25 cellular contexts compared by ENCODE assay signal in the genomic region with DNA sequence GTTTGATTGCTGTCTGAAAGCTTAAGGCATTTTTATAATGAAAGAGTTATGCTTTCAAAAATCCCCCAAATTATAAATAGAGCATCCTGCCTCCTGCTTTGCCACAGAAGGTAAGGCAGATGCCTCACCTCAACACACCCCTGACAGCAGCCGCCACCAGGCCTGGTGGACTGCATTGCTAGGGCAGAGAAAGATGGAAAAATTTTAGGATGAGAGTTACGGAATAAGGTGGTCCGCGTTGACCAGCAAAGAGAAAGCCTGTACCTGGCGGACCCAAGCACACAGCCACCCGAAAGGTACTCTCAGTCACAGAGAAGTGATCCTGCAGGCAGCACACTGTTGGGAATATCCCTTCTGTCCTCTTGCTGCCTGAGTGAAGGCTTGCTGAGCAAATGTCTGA.
DNase-seq lines count a peak whose midpoint lies in the region; ATAC-seq, FAIRE-seq and TF ChIP-seq lines count a peak whose summit lies in the region.
"Had no signal": no experiment of that assay in that cellular context is flagged by ENCODE, and none has a peak within 500 bp of the region (broad histone marks: within the 10 kb centered on the region; RNA-seq: fewer than 3 reads in every experiment).

No MANE protein-coding gene starts in this region.

- intact Hi-C loops in GM12878 (cut with micrococcal nuclease; ENCODE audit: unreplicated experiment) = no loop called here
- intact Hi-C loops in CD4-positive, alpha-beta memory T cell (cut with micrococcal nuclease) = no loop called here

- peaks cover 21% of the 10 kb centered on the region for H3K27me3 Mint-ChIP-seq in progenitor cell of endocrine pancreas
- H3K27me3 Mint-ChIP-seq in CD4-positive, alpha-beta memory T cell = peaks cover 1 to 4% of the 10 kb centered on the region in 2 donors
- H3K27me3 Mint-ChIP-seq: CD4-positive, alpha-beta T cell had no signal

- no peak overlapping the region for H3K9ac ChIP-seq in MM.1S (ENCODE audit: low read length)
- no peak overlapping the region for H3K9ac ChIP-seq in GM12878 (ENCODE audit: control insufficient read depth, insufficient read depth, low read length)
- H3K9ac ChIP-seq: BLaER1 treated with 17β-estradiol and CSF1 and Interleukin-3, amounts not matched to agents 10 nM and 100 nM had no signal

- H3K9me2 ChIP-seq in MM.1S (replicated peaks; ENCODE audit: insufficient read depth, low read length) = no peaks in the 10 kb centered on the region

- no peaks in the 10 kb centered on the region for H3K4me1 Mint-ChIP-seq in progenitor cell of endocrine pancreas (ENCODE audit: low read depth)
- H3K4me1 Mint-ChIP-seq in CD4-positive, alpha-beta memory T cell = no peaks in the 10 kb centered on the region
- H3K4me1 Mint-ChIP-seq: CD14-positive monocyte had no signal

- in situ Hi-C loops in GM12878 (cut with MboI) = no loop called here

- no peaks in the 10 kb centered on the region for H3F3A ChIP-seq in MM.1S (ENCODE audit: insufficient read depth, low read length)

- no peak for TF ChIP-seq RAD21 in GM12878 (IDR thresholded peaks at IDR 0.05; ENCODE audit: insufficient read depth, low read depth, low read length)

- H2AFZ ChIP-seq in MM.1S (ENCODE audit: low read length) (no peak overlapping the region), GM12878 (ENCODE audit: control insufficient read depth, low read depth, low read length) (no peak overlapping the region)
- H2AFZ ChIP-seq: GM23338 had no signal

- H3K4me3 Mint-ChIP-seq in progenitor cell of endocrine pancreas (ENCODE audit: low read depth) = no peak overlapping the region
- H3K4me3 Mint-ChIP-seq in CD4-positive, alpha-beta memory T cell = no peak overlapping the region
- H3K4me3 Mint-ChIP-seq: CD14-positive monocyte; CD4-positive, alpha-beta T cell; GM23338; HFFc6 had no signal

- no TSS peak for BruUV-seq in GM12878 (replicated peaks; lab: Mats Ljungman, UMichigan)

- H3K4me2 ChIP-seq in MM.1S (ENCODE audit: low read depth, low read length) (no peak overlapping the region), GM12878 (ENCODE audit: control insufficient read depth, insufficient read depth) (peak overlapping the region; percentile 17; the same call in 1 of the 2 replicates)
- H3K4me2 ChIP-seq: A549; BLaER1 treated with 17β-estradiol and CSF1 and Interleukin-3, amounts not matched to agents 10 nM and 100 nM; GM23338 had no signal

- 64% methylated on average over 6 of the region's 6 CpGs for WGBS in GM12878 (ENCODE audit: insufficient coverage, insufficient replicate concordance, low lambda C conversion rate, missing lambda C conversion rate)

- H3K27ac ChIP-seq in MM.1S (ENCODE audit: low read length) (no peak overlapping the region), GM12878 (ENCODE audit: control insufficient read depth, insufficient read depth) (no peak overlapping the region)
- no peak overlapping the region for H3K27ac ChIP-seq in CD4-positive, alpha-beta memory T cell (ENCODE audit: low read depth, low read length)
- H3K27ac ChIP-seq: A549; BLaER1 treated with 17β-estradiol and CSF1 and Interleukin-3, amounts not matched to agents 10 nM and 100 nM had no signal

- TF ChIP-seq EP300 in GM12878 (IDR thresholded peaks at IDR 0.05; ENCODE audit: borderline replicate concordance in 1 of 2, control insufficient read depth in 1 of 2, low read depth in 2 of 2, low read length in 2 of 2) = no peak

- no peak for FAIRE-seq in GM12878 (lab: Jason Lieb, UNC)
- FAIRE-seq: A549, G401.6, GM19239, H54 had no signal

- no peak overlapping the region for H3K4me3 ChIP-seq in MM.1S (ENCODE audit: low read length)
- no peak overlapping the region for H3K4me3 ChIP-seq in GM12878
- no peak overlapping the region for H3K4me3 ChIP-seq in CD4-positive, alpha-beta memory T cell (ENCODE audit: low read length in 2 of 2)
- H3K4me3 ChIP-seq: A549; BLaER1 treated with 17β-estradiol and CSF1 and Interleukin-3, amounts not matched to agents 10 nM and 100 nM; GM23338; HAP-1 had no signal

- CTCF ChIA-PET in GM12878 (lab: Yijun Ruan, JAX) = no interaction called here
- CTCF ChIA-PET in CD4-positive, alpha-beta memory T cell (lab: Charles Lee; ENCODE audit: partially characterized antibody) = no interaction called here

- DNase-seq in MM.1S (peak; percentile 34), GM12878 (ENCODE audit: low read depth, low spot score) (no peak), islet precursor cell (peak; percentile 38), progenitor cell of endocrine pancreas (ENCODE audit: low spot score, unreplicated experiment) (no peak), RKO (ENCODE audit: low spot score) (no peak)
- no peak for DNase-seq in CD4-positive, alpha-beta memory T cell
- DNase-seq: 8988T; ACHN; AML-193; BE2C; Calu3; CD4-positive, alpha-beta T cell; COR-L47; DMS53; DMS79 treated with DMSO at 0.1 percent for 48 hours; HFFc6 had no signal

- RAD21 ChIA-PET in GM12878 (lab: Charles Lee; ENCODE audit: unreplicated experiment) = no interaction called here

- no peak for ATAC-seq in GM12878
- ATAC-seq in GM21528 (IDR thresholded peaks at IDR 0.05; ENCODE audit: low FRiP score, unreplicated experiment) = no peak
- ATAC-seq: A549, GM23338 had no signal

- H3K9me3 ChIP-seq in MM.1S (replicated peaks; ENCODE audit: insufficient read depth, low read length) (no peaks in the 10 kb centered on the region), GM12878 (replicated peaks; ENCODE audit: control insufficient read depth, insufficient read depth, low read length) (no peaks in the 10 kb centered on the region)
- no peaks in the 10 kb centered on the region for H3K9me3 ChIP-seq in CD4-positive, alpha-beta memory T cell (ENCODE audit: control insufficient read depth in 1 of 2, low read length in 2 of 2)
- H3K9me3 ChIP-seq: A549; BE2C; BLaER1 treated with 17β-estradiol and CSF1 and Interleukin-3, amounts not matched to agents 10 nM and 100 nM; HAP-1 had no signal

- H4K20me1 ChIP-seq in MM.1S (ENCODE audit: insufficient read depth, low read length) = no peaks in the 10 kb centered on the region
- H4K20me1 ChIP-seq in GM12878 (ENCODE audit: control insufficient read depth, insufficient read depth) = no peaks in the 10 kb centered on the region
- H4K20me1 ChIP-seq: BLaER1 treated with 17β-estradiol and CSF1 and Interleukin-3, amounts not matched to agents 10 nM and 100 nM had no signal

- H3K27ac Mint-ChIP-seq in progenitor cell of endocrine pancreas = peak overlapping the region; percentile 62
- H3K27ac Mint-ChIP-seq in CD4-positive, alpha-beta memory T cell = no peak overlapping the region
- H3K27ac Mint-ChIP-seq: CD14-positive monocyte; CD4-positive, alpha-beta T cell; GM23338; HFFc6 had no signal

- H3K27me3 ChIP-seq in MM.1S (replicated peaks; ENCODE audit: insufficient read depth, low read length) = peaks cover 54% of the 10 kb centered on the region
- no peaks in the 10 kb centered on the region for H3K27me3 ChIP-seq in GM12878 (replicated peaks in 1 of 2; ENCODE audit: control insufficient read depth in 2 of 2, insufficient read depth in 2 of 2, low read length in 1 of 2)
- H3K27me3 ChIP-seq in CD4-positive, alpha-beta memory T cell (ENCODE audit: insufficient read depth, low read length) = no peaks in the 10 kb centered on the region
- H3K27me3 ChIP-seq: BLaER1 treated with 17β-estradiol and CSF1 and Interleukin-3, amounts not matched to agents 10 nM and 100 nM had no signal

- no peaks in the 10 kb centered on the region for H3K4me1 ChIP-seq in MM.1S (ENCODE audit: low read length)
- H3K4me1 ChIP-seq in GM12878 (ENCODE audit: control insufficient read depth, insufficient read depth, low read length) = peaks cover 11% of the 10 kb centered on the region
- H3K4me1 ChIP-seq in CD4-positive, alpha-beta memory T cell (ENCODE audit: insufficient read depth, low read length) = no peaks in the 10 kb centered on the region
- H3K4me1 ChIP-seq: A549, BE2C, HAP-1 had no signal

- no peaks in the 10 kb centered on the region for H3K9me3 Mint-ChIP-seq in progenitor cell of endocrine pancreas (ENCODE audit: low read depth)
- H3K9me3 Mint-ChIP-seq in CD4-positive, alpha-beta memory T cell = peaks cover 0 to 2% (median 0%) of the 10 kb centered on the region in 8 donors
- H3K9me3 Mint-ChIP-seq: CD4-positive, alpha-beta T cell; GM23338 had no signal

- H3K36me3 Mint-ChIP-seq in progenitor cell of endocrine pancreas (ENCODE audit: insufficient read depth) = no peaks in the 10 kb centered on the region
- no peaks in the 10 kb centered on the region for H3K36me3 Mint-ChIP-seq in CD4-positive, alpha-beta memory T cell
- H3K36me3 Mint-ChIP-seq: CD14-positive monocyte had no signal

- no peak for TF ChIP-seq CTCF in MM.1S (IDR thresholded peaks at IDR 0.05; ENCODE audit: low read length)
- TF ChIP-seq CTCF in GM12878 (IDR thresholded peaks at IDR 0.05 in 2 of 3, conservative IDR thresholded peaks at IDR 0.05 in 1 of 3; ENCODE audit: control insufficient read depth in 2 of 3, extremely low read depth in 1 of 3, insufficient read depth in 1 of 3, low read depth in 3 of 3, low read length in 3 of 3) = no peak
- TF ChIP-seq CTCF in progenitor cell of endocrine pancreas (IDR thresholded peaks at IDR 0.05; ENCODE audit: unreplicated experiment) = no peak

- POLR2A ChIA-PET in GM12878 (lab: Charles Lee) = no interaction called here
- POLR2A ChIA-PET in CD4-positive, alpha-beta memory T cell (lab: Charles Lee; ENCODE audit: partially characterized antibody) = no interaction called here

- SMC1A ChIA-PET in GM12878 (lab: Charles Lee; ENCODE audit: uncharacterized antibody, unreplicated experiment) = no interaction called here

- H3K79me2 ChIP-seq in MM.1S (ENCODE audit: low read length) (no peaks in the 10 kb centered on the region), GM12878 (ENCODE audit: control insufficient read depth, insufficient read depth, low read length) (no peaks in the 10 kb centered on the region)

- H3K36me3 ChIP-seq in MM.1S (replicated peaks; ENCODE audit: insufficient read depth, low read length) (no peaks in the 10 kb centered on the region), GM12878 (ENCODE audit: control insufficient read depth in 2 of 2, insufficient read depth in 2 of 2, low read length in 1 of 2) (no peaks in the 10 kb centered on the region)
- H3K36me3 ChIP-seq in CD4-positive, alpha-beta memory T cell (ENCODE audit: insufficient read depth, low read length) = no peaks in the 10 kb centered on the region
- H3K36me3 ChIP-seq: BE2C; BLaER1 treated with 17β-estradiol and CSF1 and Interleukin-3, amounts not matched to agents 10 nM and 100 nM; HAP-1 had no signal

- no peak for TF ChIP-seq POLR2A in GM12878 (IDR thresholded peaks at IDR 0.05; ENCODE audit: low read depth, low read length)

TF ChIP-seq in GM12878, 131 proteins besides CTCF, POLR2A, EP300 and RAD21 (continues in another document):
- TF ChIP-seq FOXM1 (IDR thresholded peaks at IDR 0.05; ENCODE audit: low read depth, low read length) (no peak), NBN (IDR thresholded peaks at IDR 0.05) (no peak), CBFB (IDR thresholded peaks at IDR 0.05; ENCODE audit: low read depth) (no peak), SUZ12 (IDR thresholded peaks at IDR 0.05; ENCODE audit: unreplicated experiment) (no peak)
- TF ChIP-seq, protein P1, sequence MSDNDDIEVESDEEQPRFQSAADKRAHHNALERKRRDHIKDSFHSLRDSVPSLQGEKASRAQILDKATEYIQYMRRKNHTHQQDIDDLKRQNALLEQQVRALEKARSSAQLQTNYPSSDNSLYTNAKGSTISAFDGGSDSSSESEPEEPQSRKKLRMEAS (IDR thresholded peaks at IDR 0.05; ENCODE audit: low read depth, low read length) = no peak

Comparison
In these comparisons a context has a peak if more than half of its experiments do, and no peak if none do; other contexts are left out.
1. DNase-seq: peak in MM.1S (single experiment) and islet precursor cell (single experiment); none in GM12878 (single experiment), progenitor cell of endocrine pancreas (single experiment), CD4-positive, alpha-beta memory T cell (0 of 5) and RKO (single experiment).